Comparison of ENCODE assay signal across 1 cellular context in the genomic region with DNA sequence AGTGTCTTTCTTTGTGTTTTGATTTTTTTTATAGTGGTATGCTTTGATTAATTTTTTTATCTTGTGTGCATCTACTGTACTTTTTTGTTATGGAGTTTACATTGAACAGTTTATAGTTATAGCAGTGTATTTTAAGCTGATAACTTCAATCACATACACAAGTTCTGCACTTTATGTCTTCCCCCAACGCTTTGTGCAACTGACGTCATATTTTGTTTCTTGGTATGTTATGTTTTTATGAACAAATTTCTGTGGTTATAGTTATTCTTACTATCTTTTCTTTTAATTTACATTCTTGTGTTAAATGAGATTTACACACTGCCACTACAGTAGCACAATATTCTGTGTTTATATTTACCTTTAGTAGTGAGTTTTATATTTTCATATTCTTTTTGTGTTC.
TF ChIP-seq lines count a peak whose summit lies in the region.

No MANE protein-coding gene starts in this region.

TF ChIP-seq in HepG2, 621 proteins besides CTCF, POLR2A, EP300 and RAD21 (continued from another document):
- peak; percentile 61 for TF ChIP-seq CREB1 (IDR thresholded peaks at IDR 0.05)
- TF ChIP-seq CREB1 (CRISPR knock-in tag; IDR thresholded peaks at IDR 0.05) = no peak
